23 cellular contexts compared by ENCODE assay signal in genomic region chr15:36495464-36495863, GRCh38.
"Had no signal": no experiment of that assay in that cellular context is flagged by ENCODE, and none has a peak within 500 bp of the region (broad histone marks: within the 10 kb centered on the region; RNA-seq: fewer than 3 reads in every experiment).

No MANE protein-coding gene starts in this region.

- H3K4me1 ChIP-seq: adrenal gland, lower lobe of right lung, testis, transverse colon had no signal

- H3K27ac ChIP-seq: adrenal gland, lower lobe of right lung, right lobe of liver, testis, transverse colon had no signal

- H3K9me3 ChIP-seq: adrenal gland, lower lobe of right lung, right lobe of liver, testis, transverse colon had no signal

- H3K27me3 ChIP-seq: adrenal gland, right lobe of liver, testis, transverse colon had no signal

- DNase-seq: activated CD4-positive, alpha-beta T cell treated with anti-CD3 and anti-CD28 coated beads for 36 hours; activated CD4-positive, CD25-positive, alpha-beta regulatory T cell; activated effector memory CD4-positive, alpha-beta T cell treated with Interleukin-2 at 50 U/mL for 16 hours; activated naive CD4-positive, alpha-beta T cell treated with Interleukin-2 at 50 U/mL for 16 hours; activated naive CD8-positive, alpha-beta T cell treated with anti-CD3 and anti-CD28 coated beads for 36 hours; activated T-cell treated with anti-CD3 and anti-CD28 coated beads for 4 hours; activated T-cell treated with anti-CD3 and anti-CD28 coated beads, Interleukin-2, amount 50 U/mL, for 72 hours; adrenal gland; aorta; caudate nucleus; cortex of kidney; effector memory CD8-positive, alpha-beta T cell; head of caudate nucleus; hippocampal formation; left colon; lower lobe of right lung; mesenchymal stem cell; natural killer cell; right lobe of liver; stimulated activated CD4-positive, alpha-beta T cell treated with anti-CD3 and anti-CD28 coated beads, Interleukin-2, amount 100 ng/mL, for 48 hours; stimulated activated naive CD4-positive, alpha-beta T cell treated with Interleukin-2 at 50 U/mL for 16 hours; testis; transverse colon had no signal

- H3K4me3 ChIP-seq: adrenal gland, lower lobe of right lung, right lobe of liver, testis, transverse colon had no signal

- H3K36me3 ChIP-seq: adrenal gland, lower lobe of right lung, right lobe of liver, transverse colon had no signal

- ATAC-seq: activated CD4-positive, alpha-beta T cell treated with anti-CD3 and anti-CD28 coated beads for 36 hours; activated T-cell treated with anti-CD3 and anti-CD28 coated beads, Interleukin-2, amount 50 U/mL, for 72 hours; effector memory CD8-positive, alpha-beta T cell; left colon; lower lobe of right lung; natural killer cell; right lobe of liver had no signal
